ENCODE assay signal across 8 cellular contexts in the genomic region with DNA sequence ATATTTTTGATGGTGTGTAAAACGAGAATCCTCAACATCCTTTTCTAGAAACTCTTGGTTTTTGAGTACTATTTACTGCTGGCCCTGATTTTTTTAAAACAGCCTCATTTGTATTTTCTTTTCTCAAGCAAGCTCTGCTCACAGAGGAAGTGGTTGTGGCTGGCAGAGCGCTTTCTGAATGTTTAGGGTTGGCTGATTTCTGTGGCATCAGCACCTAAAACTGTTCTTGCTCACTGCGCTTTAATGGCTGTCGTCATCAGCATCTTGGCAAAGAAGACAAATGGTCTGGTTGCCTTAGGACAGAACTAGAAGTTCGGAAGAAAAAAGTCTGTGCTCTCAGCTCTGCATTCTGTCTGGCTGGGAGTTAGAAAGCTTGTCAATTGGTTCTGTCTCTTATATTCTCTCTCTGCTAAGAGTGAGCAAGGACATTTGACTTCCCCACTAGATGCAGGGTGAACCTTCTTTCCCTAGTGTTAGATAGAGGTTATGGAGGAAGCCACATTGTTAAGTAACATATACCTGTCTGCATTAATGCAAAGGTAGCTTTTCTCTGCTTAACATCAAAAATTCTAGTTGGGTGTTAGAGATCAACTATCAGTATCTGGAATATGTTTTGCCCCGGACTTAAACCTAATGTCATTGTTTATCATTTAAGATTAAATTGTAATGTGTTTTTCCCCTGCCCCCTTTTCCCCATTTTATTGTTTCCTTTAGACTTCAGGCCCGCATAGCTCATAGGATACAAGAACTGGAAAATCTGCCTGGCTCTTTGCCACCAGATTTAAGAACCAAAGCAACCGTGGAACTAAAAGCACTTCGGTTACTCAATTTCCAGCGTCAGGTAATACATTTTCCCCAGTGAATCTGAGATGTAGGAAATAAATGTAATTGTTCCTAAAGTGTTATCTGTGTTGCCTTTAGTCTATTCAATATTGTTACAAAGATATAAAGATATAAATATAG.
DNase-seq lines count a peak whose midpoint lies in the region; ATAC-seq lines count a peak whose summit lies in the region.

No MANE protein-coding gene starts in this region.

- H3K27me3 Mint-ChIP-seq in activated naive CD8-positive, alpha-beta T cell = no peaks in the 10 kb centered on the region
- H3K27me3 Mint-ChIP-seq in memory B cell = no peaks in the 10 kb centered on the region

- H3K36me3 Mint-ChIP-seq in activated naive CD8-positive, alpha-beta T cell = peaks cover 9% of the 10 kb centered on the region
- peaks cover 21% of the 10 kb centered on the region for H3K36me3 Mint-ChIP-seq in memory B cell

- peak overlapping the region; percentile 85 for H3K27ac Mint-ChIP-seq in activated naive CD8-positive, alpha-beta T cell
- H3K27ac Mint-ChIP-seq in memory B cell = peak overlapping the region; percentile 86

- peak; percentile 84 for DNase-seq in EH (ENCODE audit: low read depth)
- peak; percentile 42 for DNase-seq in MV-4-11 (lab: John Stamatoyannopoulos, UW)
- peak; percentile 45 to 72 for DNase-seq in memory B cell (ENCODE audit: low spot score in 2 of 2)
- DNase-seq in stimulated activated CD8-positive, alpha-beta memory T cell treated with anti-CD3 and anti-CD28 coated beads, Interleukin-7, amount 100 ng/mL, for 1 hour (ENCODE audit: low read depth in 2 of 2) = peak; percentile 22 to 32
- DNase-seq in LoVo (ENCODE audit: low spot score) = no peak
- DNase-seq in GOT3 (lab: John Stamatoyannopoulos, UW) = no peak

- peak overlapping the region; percentile 56 for H3K4me3 Mint-ChIP-seq in activated naive CD8-positive, alpha-beta T cell
- H3K4me3 Mint-ChIP-seq in memory B cell = peak overlapping the region; percentile 43

- peaks cover 54% of the 10 kb centered on the region for H3K4me1 Mint-ChIP-seq in activated naive CD8-positive, alpha-beta T cell (ENCODE audit: low read depth)
- H3K4me1 Mint-ChIP-seq in memory B cell = peaks cover 25% of the 10 kb centered on the region

- H3K9me3 Mint-ChIP-seq in activated naive CD8-positive, alpha-beta T cell (ENCODE audit: low read depth) = no peaks in the 10 kb centered on the region
- no peaks in the 10 kb centered on the region for H3K9me3 Mint-ChIP-seq in memory B cell

- ATAC-seq in GM21529 (IDR thresholded peaks at IDR 0.05; ENCODE audit: unreplicated experiment) (peak; percentile 95), memory B cell (ENCODE audit: low read depth) (peak; percentile 99)

Comparison
In these comparisons a context has a peak if more than half of its experiments do, and no peak if none do; other contexts are left out.
1. DNase-seq: peak in EH (single experiment), MV-4-11 (single experiment), memory B cell (2 of 2) and stimulated activated CD8-positive, alpha-beta memory T cell treated with anti-CD3 and anti-CD28 coated beads, Interleukin-7, amount 100 ng/mL, for 1 hour (2 of 2); none in LoVo (single experiment) and GOT3 (single experiment).